1 cellular context compared by ENCODE assay signal in genomic region chr9:121453232-121453892, GRCh38.
TF ChIP-seq lines count a peak whose summit lies in the region.

No MANE protein-coding gene starts in this region.

TF ChIP-seq in GM23338, 12 proteins besides CTCF, POLR2A, EP300 and RAD21:
- TF ChIP-seq REST (IDR thresholded peaks at IDR 0.05; ENCODE audit: unreplicated experiment) = no peak
- no peak for TF ChIP-seq CREB1 (CRISPR knock-in tag; IDR thresholded peaks at IDR 0.05; ENCODE audit: low read depth)
- no peak for TF ChIP-seq POLR2AphosphoS5 (IDR thresholded peaks at IDR 0.05; ENCODE audit: low read depth)
- no peak for TF ChIP-seq EZH2phosphoT487 (IDR thresholded peaks at IDR 0.05; ENCODE audit: unreplicated experiment)
- no peak for TF ChIP-seq ZNF114 (CRISPR knock-in tag; IDR thresholded peaks at IDR 0.05)
- no peak for TF ChIP-seq ZNF462 (CRISPR knock-in tag; IDR thresholded peaks at IDR 0.05)
- no peak for TF ChIP-seq ZNF331 (CRISPR knock-in tag; IDR thresholded peaks at IDR 0.05; ENCODE audit: low read depth)
- no peak for TF ChIP-seq EZH2 (IDR thresholded peaks at IDR 0.05; ENCODE audit: low read depth, unreplicated experiment)
- TF ChIP-seq JUNB (IDR thresholded peaks at IDR 0.05; ENCODE audit: unreplicated experiment) = no peak
- no peak for TF ChIP-seq STAT1 (IDR thresholded peaks at IDR 0.05; ENCODE audit: unreplicated experiment)
- TF ChIP-seq ETS1 (IDR thresholded peaks at IDR 0.05) = no peak
- no peak for TF ChIP-seq NANOG (IDR thresholded peaks at IDR 0.05; ENCODE audit: borderline replicate concordance)
TF ChIP-seq in GM23338: peak in this region for 0.
